Comparison of ENCODE assay signal across 1 cellular context in genomic region chr11:31412946-31413345, GRCh38.
A peak's percentile ranks its signal among the peaks of the same experiment; 100 is the strongest.
TF ChIP-seq lines count a peak whose summit lies in the region.

No MANE protein-coding gene starts in this region.

TF ChIP-seq in endothelial cell of umbilical vein, 7 proteins besides CTCF, POLR2A, EP300 and RAD21:
- TF ChIP-seq, protein P1, sequence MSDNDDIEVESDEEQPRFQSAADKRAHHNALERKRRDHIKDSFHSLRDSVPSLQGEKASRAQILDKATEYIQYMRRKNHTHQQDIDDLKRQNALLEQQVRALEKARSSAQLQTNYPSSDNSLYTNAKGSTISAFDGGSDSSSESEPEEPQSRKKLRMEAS (IDR thresholded peaks at IDR 0.05; ENCODE audit: insufficient read depth, insufficient read length), result no peak
- TF ChIP-seq EZH2 (IDR thresholded peaks at IDR 0.05; ENCODE audit: borderline replicate concordance, low read depth, low read length, severe bottlenecking), result no peak
- peak; percentile 30 for TF ChIP-seq FOS (IDR thresholded peaks at IDR 0.05; ENCODE audit: borderline replicate concordance, insufficient read depth, low read length)
- peak; percentile 9 for TF ChIP-seq JUN (IDR thresholded peaks at IDR 0.05; ENCODE audit: borderline replicate concordance, insufficient read depth, insufficient read length, low read depth)
- TF ChIP-seq POLR2AphosphoS5 (IDR thresholded peaks at IDR 0.05; ENCODE audit: insufficient read depth, low read depth, low read length), result no peak
- TF ChIP-seq MYC (IDR thresholded peaks at IDR 0.05; ENCODE audit: low read depth, low read length), result no peak
- no peak for TF ChIP-seq GATA2 (IDR thresholded peaks at IDR 0.05; ENCODE audit: insufficient read depth, insufficient read length, low read depth, low read length)
